Comparison of ENCODE assay signal across 7 cellular contexts in the genomic region with DNA sequence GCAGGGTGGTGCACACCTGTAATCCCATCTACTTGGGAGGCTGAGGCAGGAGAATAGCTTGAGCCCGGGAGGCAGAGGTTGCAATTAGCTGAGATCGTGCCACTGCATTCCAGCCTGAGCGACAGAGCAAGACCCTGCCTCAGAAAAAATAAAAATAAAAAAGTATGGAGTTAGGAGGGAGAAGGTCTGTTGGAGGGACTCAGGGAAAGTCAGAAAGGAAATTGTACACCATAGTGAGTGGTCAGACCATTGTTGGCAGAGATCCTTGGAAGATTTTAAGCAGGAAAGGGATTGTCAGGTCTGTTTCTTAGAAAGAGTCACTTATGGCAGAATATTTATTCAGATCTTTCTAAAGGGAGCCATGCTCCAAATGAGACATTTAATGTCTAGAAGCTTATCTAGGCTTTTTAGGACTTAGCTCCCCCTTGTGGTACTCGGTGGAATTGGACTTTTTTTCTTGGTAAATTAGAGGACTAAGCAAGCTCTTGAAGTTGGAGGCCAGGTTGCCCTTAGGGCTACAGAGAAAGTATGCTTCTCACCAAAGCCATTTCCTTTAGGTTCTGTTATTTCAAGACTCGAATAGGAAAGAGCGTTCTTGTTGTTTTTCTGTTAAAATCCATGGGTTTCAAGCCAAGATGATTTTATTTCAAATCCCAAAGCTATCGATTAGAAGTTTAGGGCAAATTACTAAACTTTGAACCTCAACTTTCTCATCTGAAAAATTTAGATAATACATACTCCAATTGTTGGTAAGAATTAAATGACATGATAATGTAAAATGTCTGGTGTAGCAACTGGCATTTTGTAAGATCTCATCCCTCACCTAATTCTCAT. TPM values are rescaled to one million over a fixed set of nuclear protein-coding genes. Genes with fewer than 3 reads are reported as not detected.
A peak's percentile ranks its signal among the peaks of the same experiment; 100 is the strongest.
DNase-seq lines count a peak whose midpoint lies in the region; ATAC-seq and TF ChIP-seq lines count a peak whose summit lies in the region.

No MANE protein-coding gene starts in this region.

- H3K36me3 Mint-ChIP-seq in activated naive CD8-positive, alpha-beta T cell treated with anti-CD3 and anti-CD28 coated beads, Interleukin-2, amount 50 U/mL, for 24 hours (ENCODE audit: low read depth), result peaks cover 30% of the 10 kb centered on the region

- intact Hi-C loops in left cardiac atrium (cut with DNase I), result loop anchor here (1.0 to 5.0 kb wide), 2 partner anchors 167 to 169 kb away; no protein-coding TSS in a partner anchor
- intact Hi-C loops in sciatic nerve (cut with DNase I), result loop anchor here (10.0 kb wide), 1 partner anchor 170 kb away; no protein-coding TSS in a partner anchor

- peaks cover 7% of the 10 kb centered on the region for H3K4me1 Mint-ChIP-seq in activated naive CD8-positive, alpha-beta T cell treated with anti-CD3 and anti-CD28 coated beads, Interleukin-2, amount 50 U/mL, for 24 hours

- H3K9me3 Mint-ChIP-seq in activated naive CD8-positive, alpha-beta T cell treated with anti-CD3 and anti-CD28 coated beads, Interleukin-2, amount 50 U/mL, for 24 hours, result no peaks in the 10 kb centered on the region

- H3K27ac Mint-ChIP-seq in activated naive CD8-positive, alpha-beta T cell treated with anti-CD3 and anti-CD28 coated beads, Interleukin-2, amount 50 U/mL, for 24 hours, result no peak overlapping the region

- peak; percentile 75 for ATAC-seq in HG02571 (IDR thresholded peaks at IDR 0.05; ENCODE audit: unreplicated experiment)
- peak; percentile 78 for ATAC-seq in activated naive CD8-positive, alpha-beta T cell treated with anti-CD3 and anti-CD28 coated beads, Interleukin-2, amount 50 U/mL, for 24 hours
- ATAC-seq in left cardiac atrium, result peak; percentile 72 to 76
- peak; percentile 82 for ATAC-seq in sciatic nerve

- no peaks in the 10 kb centered on the region for H3K27me3 Mint-ChIP-seq in activated naive CD8-positive, alpha-beta T cell treated with anti-CD3 and anti-CD28 coated beads, Interleukin-2, amount 50 U/mL, for 24 hours

- DNase-seq in NCI-H1092 (lab: John Stamatoyannopoulos, UW) (peak; percentile 91), SK-N-DZ (ENCODE audit: low spot score) (peak; percentile 84), left cardiac atrium (no peak), sciatic nerve (ENCODE audit: low spot score) (peak; percentile 65)
- peak; percentile 63 for DNase-seq in activated naive CD8-positive, alpha-beta T cell treated with anti-CD3 and anti-CD28 coated beads, Interleukin-2, amount 50 U/mL, for 24 hours

- H3K4me3 Mint-ChIP-seq in activated naive CD8-positive, alpha-beta T cell treated with anti-CD3 and anti-CD28 coated beads, Interleukin-2, amount 50 U/mL, for 24 hours, result no peak overlapping the region

- peak; percentile 82 for TF ChIP-seq CTCF in GM12873 (IDR thresholded peaks at IDR 0.05; ENCODE audit: insufficient read depth, low read depth, low read length, missing control alignments)

RNA-seq across cellular contexts. Expression of a gene that starts 16.5 kb away (rescaled TPM):
- 14.9 and 15.4 TPM in 2 replicates for polyA plus RNA-seq in SK-N-DZ (2014; cell fraction: cytosol; rRNA removed)
- polyA plus RNA-seq in SK-N-DZ (2014; cell fraction: nucleus; rRNA removed), result 34.5 and 45.4 TPM in 2 replicates
- 10 to 100 TPM; 52.9 to 55.8 TPM for total RNA-seq in left cardiac atrium
- total RNA-seq in sciatic nerve, result 58.1 TPM

RNA-seq across cellular contexts. Expression of a gene that starts 44.7 kb away (rescaled TPM):
- 20.5 and 25.2 TPM in 2 replicates for polyA plus RNA-seq in SK-N-DZ (2014; cell fraction: cytosol; rRNA removed)
- 13.0 and 18.6 TPM in 2 replicates for polyA plus RNA-seq in SK-N-DZ (2014; cell fraction: nucleus; rRNA removed)
- total RNA-seq in left cardiac atrium (1 to 10 TPM; 4.0 to 4.2 TPM), sciatic nerve (10.7 TPM)
